14 cellular contexts compared by ENCODE assay signal in the genomic region with DNA sequence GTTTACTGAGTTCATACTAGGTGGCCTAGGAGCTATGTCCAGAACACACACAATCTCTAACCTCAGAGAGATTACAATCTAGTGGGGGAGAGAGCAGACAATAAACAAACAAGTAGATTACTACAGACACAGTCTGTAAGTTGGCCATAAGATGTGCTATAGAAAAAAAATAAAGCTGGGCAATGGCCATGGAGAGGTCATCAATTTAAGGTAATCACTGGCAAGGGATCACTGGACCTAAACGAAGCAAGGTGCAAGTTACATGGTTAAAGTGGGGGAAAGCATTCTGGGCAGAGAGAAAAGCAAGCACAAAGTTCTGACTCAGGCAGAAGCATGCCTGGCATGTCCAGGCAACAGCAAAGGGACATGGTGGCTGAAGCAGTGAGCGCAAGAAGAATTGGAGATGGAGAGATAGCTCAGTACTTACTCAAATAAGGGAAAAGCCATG.
DNase-seq lines count a peak whose midpoint lies in the region; ATAC-seq and TF ChIP-seq lines count a peak whose summit lies in the region.
"Had no signal": no experiment of that assay in that cellular context is flagged by ENCODE, and none has a peak within 500 bp of the region (broad histone marks: within the 10 kb centered on the region; RNA-seq: fewer than 3 reads in every experiment).

No MANE protein-coding gene starts in this region.

- H3K4me1 Mint-ChIP-seq in Caco-2 (ENCODE audit: low read depth, unreplicated experiment) (peaks cover 23% of the 10 kb centered on the region), nephron (peaks cover 55% of the 10 kb centered on the region)

- H3K9me3 ChIP-seq in Caco-2 (no peaks in the 10 kb centered on the region), ascending aorta (no peaks in the 10 kb centered on the region)
- H3K9me3 ChIP-seq: body of pancreas, tibial nerve had no signal

- DNase-seq in Caco-2 (no peak), NCI-H69 (lab: John Stamatoyannopoulos, UW) (peak; percentile 14), epithelial cell of prostate (ENCODE audit: low read depth, low spot score) (no peak), NCI-H1092 treated with DMSO at 0.1 percent for 48 hours (lab: John Stamatoyannopoulos, UW) (no peak), ascending aorta (ENCODE audit: low spot score in 2 of 2) (no peak), SKM-1 treated with dmso at 0.1 percent for 144 hours (lab: John Stamatoyannopoulos, UW; ENCODE audit: unreplicated experiment) (no peak)
- DNase-seq: activated CD8-positive, alpha-beta memory T cell treated with anti-CD3 and anti-CD28 coated beads, Interleukin-2, amount 10 ng/mL, durations not matched to agents 7 days and 5 days; body of pancreas; kidney; NCI-H1436 treated with DMSO at 0.1 percent for 48 hours; posterior cingulate gyrus had no signal

- H3K9me3 Mint-ChIP-seq in Caco-2 (ENCODE audit: unreplicated experiment) = no peaks in the 10 kb centered on the region
- H3K9me3 Mint-ChIP-seq in nephron = no peaks in the 10 kb centered on the region

- CTCF ChIA-PET in Caco-2 (lab: Charles Lee) = interaction anchor here (0.6 to 1.8 kb wide), 4 partner anchors 26 to 108 kb away, joined by 5 read pairs; no protein-coding TSS in a partner anchor

- H3K27ac Mint-ChIP-seq in Caco-2 (ENCODE audit: unreplicated experiment) = peak overlapping the region; percentile 33
- peak overlapping the region; percentile 34 to 75 (median 40) for H3K27ac Mint-ChIP-seq in nephron
- H3K27ac Mint-ChIP-seq: activated CD8-positive, alpha-beta memory T cell treated with anti-CD3 and anti-CD28 coated beads, Interleukin-2, amount 10 ng/mL, durations not matched to agents 7 days and 5 days had no signal

- H3K36me3 ChIP-seq in Caco-2 (ENCODE audit: control insufficient read depth, insufficient read depth, low read length) (no peaks in the 10 kb centered on the region), ascending aorta (no peaks in the 10 kb centered on the region)
- H3K36me3 ChIP-seq: tibial nerve had no signal

- no peak for TF ChIP-seq CTCF in Caco-2 (IDR thresholded peaks at IDR 0.05; ENCODE audit: insufficient read depth in 1 of 2, low read depth in 1 of 2, low read length in 1 of 2, severe bottlenecking in 1 of 2, unreplicated experiment in 1 of 2)
- no peak for TF ChIP-seq CTCF in nephron (IDR thresholded peaks at IDR 0.05; ENCODE audit: unreplicated experiment in 3 of 3)
- no peak for TF ChIP-seq CTCF in ascending aorta (IDR thresholded peaks at IDR 0.05)

- BruUV-seq in Caco-2 (replicated peaks; lab: Mats Ljungman, UMichigan) = no TSS peak

- H3K27me3 ChIP-seq in Caco-2 (replicated peaks; ENCODE audit: control insufficient read depth, insufficient read depth, low read length) = no peaks in the 10 kb centered on the region
- H3K27me3 ChIP-seq in ascending aorta = no peaks in the 10 kb centered on the region
- H3K27me3 ChIP-seq: body of pancreas, tibial nerve had no signal

- POLR2A ChIA-PET in Caco-2 (lab: Charles Lee) = interaction anchor here (0.6 kb wide), 1 partner anchor 402 kb away, joined by 4 read pairs; no protein-coding TSS in a partner anchor

- no peak for ATAC-seq in GM18520 (IDR thresholded peaks at IDR 0.05; ENCODE audit: unreplicated experiment)
- ATAC-seq: body of pancreas had no signal

- intact Hi-C loops in Caco-2 (cut with micrococcal nuclease; ENCODE audit: unreplicated experiment) = loop anchor here (5.0 kb wide), 2 partner anchors 37 to 43 kb away; no protein-coding TSS in a partner anchor
- intact Hi-C loops in ascending aorta (cut with DNase I) = loop anchor here (2.0 to 5.0 kb wide), 2 partner anchors 57 to 108 kb away; no protein-coding TSS in a partner anchor

- H3K27ac ChIP-seq in epithelial cell of prostate (peak overlapping the region; percentile 49), ascending aorta (no peak overlapping the region)
- H3K27ac ChIP-seq: body of pancreas, tibial nerve had no signal

- no peaks in the 10 kb centered on the region for H3K27me3 Mint-ChIP-seq in Caco-2 (ENCODE audit: insufficient read depth, unreplicated experiment)
- H3K27me3 Mint-ChIP-seq in nephron (ENCODE audit: low read depth) = no peaks in the 10 kb centered on the region
- H3K27me3 Mint-ChIP-seq: activated CD8-positive, alpha-beta memory T cell treated with anti-CD3 and anti-CD28 coated beads, Interleukin-2, amount 10 ng/mL, durations not matched to agents 7 days and 5 days had no signal

- H3K4me1 ChIP-seq in Caco-2 = peaks cover 38% of the 10 kb centered on the region
- H3K4me1 ChIP-seq in ascending aorta = peaks cover 5 to 13% of the 10 kb centered on the region in 2 donors

- H3K4me3 ChIP-seq in Caco-2 (ENCODE audit: low read depth, low read length) (no peak overlapping the region), ascending aorta (no peak overlapping the region)
- H3K4me3 ChIP-seq: body of pancreas, tibial nerve had no signal

- peak overlapping the region; percentile 36 for H3K4me3 Mint-ChIP-seq in Caco-2 (ENCODE audit: unreplicated experiment)
- no peak overlapping the region for H3K4me3 Mint-ChIP-seq in nephron
- H3K4me3 Mint-ChIP-seq: activated CD8-positive, alpha-beta memory T cell treated with anti-CD3 and anti-CD28 coated beads, Interleukin-2, amount 10 ng/mL, durations not matched to agents 7 days and 5 days had no signal

- peaks cover 16% of the 10 kb centered on the region for H3K36me3 Mint-ChIP-seq in Caco-2 (ENCODE audit: insufficient read depth, unreplicated experiment)
- no peaks in the 10 kb centered on the region for H3K36me3 Mint-ChIP-seq in nephron (ENCODE audit: low read depth)
- H3K36me3 Mint-ChIP-seq: activated CD8-positive, alpha-beta memory T cell treated with anti-CD3 and anti-CD28 coated beads, Interleukin-2, amount 10 ng/mL, durations not matched to agents 7 days and 5 days had no signal
